In genomic region chr1:29511436-29511835, GRCh38 we compare ENCODE assay signal across 16 cellular contexts.
A peak's percentile ranks its signal among the peaks of the same experiment; 100 is the strongest.
DNase-seq lines count a peak whose midpoint lies in the region; ATAC-seq and TF ChIP-seq lines count a peak whose summit lies in the region.
"Had no signal": no experiment of that assay in that cellular context is flagged by ENCODE, and none has a peak within 500 bp of the region (broad histone marks: within the 10 kb centered on the region; RNA-seq: fewer than 3 reads in every experiment).

No MANE protein-coding gene starts in this region.

- H3K4me3 Mint-ChIP-seq in activated naive CD4-positive, alpha-beta T cell treated with anti-CD3 and anti-CD28 coated beads, Interleukin-2, amount 10 ng/mL, durations not matched to agents 7 days and 5 days: no peak overlapping the region
- H3K4me3 Mint-ChIP-seq: B cell; CD8-positive, alpha-beta T cell had no signal

- H3K36me3 Mint-ChIP-seq in activated naive CD4-positive, alpha-beta T cell treated with anti-CD3 and anti-CD28 coated beads, Interleukin-2, amount 10 ng/mL, durations not matched to agents 7 days and 5 days: no peaks in the 10 kb centered on the region
- H3K36me3 Mint-ChIP-seq: CD8-positive, alpha-beta T cell had no signal

- H3K27ac Mint-ChIP-seq in activated naive CD4-positive, alpha-beta T cell treated with anti-CD3 and anti-CD28 coated beads, Interleukin-2, amount 10 ng/mL, durations not matched to agents 7 days and 5 days: no peak overlapping the region
- H3K27ac Mint-ChIP-seq: B cell; CD8-positive, alpha-beta T cell had no signal

- no peak for TF ChIP-seq EP300 in esophagus muscularis mucosa (IDR thresholded peaks at IDR 0.05)

- peak; percentile 2 for DNase-seq in activated effector memory CD4-positive, alpha-beta T cell treated with anti-CD3 and anti-CD28 coated beads, Interleukin-2, amount 50 U/mL, for 16 hours
- DNase-seq in activated effector memory CD4-positive, alpha-beta T cell treated with Interleukin-2 at 50 U/mL for 16 hours: no peak
- DNase-seq in esophagus muscularis mucosa (ENCODE audit: extremely low spot score): peak; percentile 74
- peak; percentile 18 for DNase-seq in mesenteric fat pad (ENCODE audit: low spot score)
- DNase-seq in activated naive CD4-positive, alpha-beta T cell treated with anti-CD3 and anti-CD28 coated beads, Interleukin-2, amount 10 ng/mL, durations not matched to agents 7 days and 5 days: no peak
- DNase-seq in Ammon's horn (ENCODE audit: low spot score): no peak
- DNase-seq: 8988T, Calu3, DMS79 treated with DMSO at 0.1 percent for 48 hours, GF-D8 had no signal

- WGBS in esophagus muscularis mucosa: 66% methylated on average over 6 of the region's 6 CpGs

- H3K36me3 ChIP-seq in esophagus muscularis mucosa: no peaks in the 10 kb centered on the region
- H3K36me3 ChIP-seq: BLaER1 treated with 17β-estradiol and CSF1 and Interleukin-3, amounts not matched to agents 10 nM and 100 nM; HAP-1 had no signal

- intact Hi-C loops in esophagus muscularis mucosa (cut with DNase I): no loop called here

- H3K27me3 ChIP-seq in esophagus muscularis mucosa: peaks cover 0 to 40% (median 0%) of the 10 kb centered on the region in 4 donors
- H3K27me3 ChIP-seq: BLaER1 treated with 17β-estradiol and CSF1 and Interleukin-3, amounts not matched to agents 10 nM and 100 nM had no signal

- H3K9me3 Mint-ChIP-seq in activated naive CD4-positive, alpha-beta T cell treated with anti-CD3 and anti-CD28 coated beads, Interleukin-2, amount 10 ng/mL, durations not matched to agents 7 days and 5 days: no peaks in the 10 kb centered on the region

- no peaks in the 10 kb centered on the region for H3K4me1 Mint-ChIP-seq in activated naive CD4-positive, alpha-beta T cell treated with anti-CD3 and anti-CD28 coated beads, Interleukin-2, amount 10 ng/mL, durations not matched to agents 7 days and 5 days
- H3K4me1 Mint-ChIP-seq: B cell had no signal

- H3K9me3 ChIP-seq in esophagus muscularis mucosa: no peaks in the 10 kb centered on the region
- H3K9me3 ChIP-seq: BLaER1 treated with 17β-estradiol and CSF1 and Interleukin-3, amounts not matched to agents 10 nM and 100 nM; HAP-1 had no signal

- no peaks in the 10 kb centered on the region for H3K4me1 ChIP-seq in esophagus muscularis mucosa
- H3K4me1 ChIP-seq: HAP-1 had no signal

- CTCF ChIA-PET in activated naive CD4-positive, alpha-beta T cell treated with anti-CD3 and anti-CD28 coated beads, Interleukin-2, amount 10 ng/mL, durations not matched to agents 7 days and 5 days (lab: Charles Lee): no interaction called here

- TF ChIP-seq CTCF in esophagus muscularis mucosa (IDR thresholded peaks at IDR 0.05): no peak

- H3K27ac ChIP-seq in esophagus muscularis mucosa (replicated peaks in 1 of 4): no peak overlapping the region
- H3K27ac ChIP-seq: BLaER1 treated with 17β-estradiol and CSF1 and Interleukin-3, amounts not matched to agents 10 nM and 100 nM had no signal

- no peak overlapping the region for H3K4me3 ChIP-seq in esophagus muscularis mucosa
- H3K4me3 ChIP-seq: BLaER1 treated with 17β-estradiol and CSF1 and Interleukin-3, amounts not matched to agents 10 nM and 100 nM; GM12878; HAP-1 had no signal

- no peak for TF ChIP-seq POLR2A in esophagus muscularis mucosa (IDR thresholded peaks at IDR 0.05; ENCODE audit: low read depth)

- peaks cover 11% of the 10 kb centered on the region for H3K27me3 Mint-ChIP-seq in activated naive CD4-positive, alpha-beta T cell treated with anti-CD3 and anti-CD28 coated beads, Interleukin-2, amount 10 ng/mL, durations not matched to agents 7 days and 5 days

- no peak for ATAC-seq in GM18519 (IDR thresholded peaks at IDR 0.05; ENCODE audit: low FRiP score, unreplicated experiment)
- ATAC-seq: CD8-positive, alpha-beta T cell; GM12878 had no signal

Comparison
In these comparisons a context has a peak if more than half of its experiments do, and no peak if none do; other contexts are left out.
1. DNase-seq: peak in activated effector memory CD4-positive, alpha-beta T cell treated with anti-CD3 and anti-CD28 coated beads, Interleukin-2, amount 50 U/mL, for 16 hours (single experiment), esophagus muscularis mucosa (single experiment) and mesenteric fat pad (single experiment); none in activated effector memory CD4-positive, alpha-beta T cell treated with Interleukin-2 at 50 U/mL for 16 hours (single experiment), activated naive CD4-positive, alpha-beta T cell treated with anti-CD3 and anti-CD28 coated beads, Interleukin-2, amount 10 ng/mL, durations not matched to agents 7 days and 5 days (single experiment) and Ammon's horn (single experiment).